Comparison of ENCODE assay signal across 23 cellular contexts in genomic region chr4:73731968-73732610, GRCh38. TPM values are rescaled to one million over a fixed set of nuclear protein-coding genes. Genes with fewer than 3 reads are reported as not detected.
DNase-seq lines count a peak whose midpoint lies in the region; ATAC-seq, FAIRE-seq and TF ChIP-seq lines count a peak whose summit lies in the region.
"Had no signal": no experiment of that assay in that cellular context is flagged by ENCODE, and none has a peak within 500 bp of the region (broad histone marks: within the 10 kb centered on the region; RNA-seq: fewer than 3 reads in every experiment).

No MANE protein-coding gene starts in this region.

- H3K27ac ChIP-seq in GM12878 (ENCODE audit: control insufficient read depth, insufficient read depth) (no peak overlapping the region), brain microvascular endothelial cell (no peak overlapping the region)
- H3K27ac ChIP-seq: ascending aorta, colonic mucosa had no signal

- peaks cover 75% of the 10 kb centered on the region for H3K4me1 Mint-ChIP-seq in Calu3 (ENCODE audit: low read depth, unreplicated experiment)

- TF ChIP-seq EP300 in GM12878 (IDR thresholded peaks at IDR 0.05; ENCODE audit: borderline replicate concordance in 1 of 2, control insufficient read depth in 1 of 2, low read depth in 2 of 2, low read length in 2 of 2): no peak

- no peak for TF ChIP-seq RAD21 in GM12878 (IDR thresholded peaks at IDR 0.05; ENCODE audit: insufficient read depth, low read depth, low read length)

- BruUV-seq in Calu3 (replicated peaks; lab: Mats Ljungman, UMichigan): no TSS peak
- BruUV-seq in GM12878 (replicated peaks; lab: Mats Ljungman, UMichigan): no TSS peak

- H3K9ac ChIP-seq in GM12878 (ENCODE audit: control insufficient read depth, insufficient read depth, low read length): no peak overlapping the region

- TF ChIP-seq CTCF in Calu3 (IDR thresholded peaks at IDR 0.05; ENCODE audit: unreplicated experiment) (no peak), GM12878 (IDR thresholded peaks at IDR 0.05 in 2 of 3, conservative IDR thresholded peaks at IDR 0.05 in 1 of 3; ENCODE audit: control insufficient read depth in 2 of 3, extremely low read depth in 1 of 3, insufficient read depth in 1 of 3, low read depth in 3 of 3, low read length in 3 of 3) (no peak), brain microvascular endothelial cell (IDR thresholded peaks at IDR 0.05; ENCODE audit: low read depth, low read length, missing control alignments) (no peak), GM13976 (IDR thresholded peaks at IDR 0.05; ENCODE audit: borderline replicate concordance, control extremely low read depth, extremely low read depth, insufficient read depth, missing control alignments) (no peak)

- DNase-seq in Calu3 (no peak), MV-4-11 (lab: John Stamatoyannopoulos, UW) (peak; percentile 97), GM12878 (ENCODE audit: low read depth, low spot score) (no peak), medulla oblongata (ENCODE audit: extremely low spot score) (peak; percentile 72), brain microvascular endothelial cell (no peak), GM13976 (ENCODE audit: low spot score) (no peak), SW480 (ENCODE audit: low spot score) (no peak)
- DNase-seq: activated CD4-positive, alpha-beta T cell treated with anti-CD3 and anti-CD28 coated beads for 4 hours; activated CD8-positive, alpha-beta memory T cell treated with anti-CD3 and anti-CD28 coated beads, Interleukin-2, amount 50 U/mL, for 4 hours; activated naive CD4-positive, alpha-beta T cell treated with Interleukin-2 at 50 U/mL for 16 hours; colonic mucosa; glutamatergic neuron; HFFc6; NCI-H1417 treated with DMSO at 0.1 percent for 48 hours; NCI-H226; right cardiac atrium; SHP77 treated with DMSO at 0.1 percent for 48 hours; stimulated activated CD4-positive, alpha-beta T cell treated with anti-CD3 and anti-CD28 coated beads, Interleukin-2, amount 100 ng/mL, for 24 hours; T1000 had no signal

- peaks cover 16% of the 10 kb centered on the region for H3K36me3 Mint-ChIP-seq in Calu3 (ENCODE audit: insufficient read depth, unreplicated experiment)

- peak overlapping the region; percentile 85 for H3K27ac Mint-ChIP-seq in Calu3 (ENCODE audit: unreplicated experiment)
- H3K27ac Mint-ChIP-seq: HFFc6 had no signal

- H3K27me3 Mint-ChIP-seq in Calu3 (ENCODE audit: unreplicated experiment): no peaks in the 10 kb centered on the region

- POLR2A ChIA-PET in GM12878 (lab: Charles Lee): no interaction called here

- SMC1A ChIA-PET in GM12878 (lab: Charles Lee; ENCODE audit: uncharacterized antibody, unreplicated experiment): interaction anchor here (1.0 to 1.1 kb wide), 2 partner anchors 9 to 215 kb away, joined by 3 to 4 read pairs; no protein-coding TSS in a partner anchor

- intact Hi-C loops in Calu3 (cut with micrococcal nuclease; ENCODE audit: unreplicated experiment): loop anchor here (5.0 to 10.0 kb wide), 2 partner anchors 135 to 383 kb away; partner anchors contain the start of gene CXCL1
- intact Hi-C loops in GM12878 (cut with micrococcal nuclease; ENCODE audit: unreplicated experiment): loop anchor here (5.0 kb wide), 1 partner anchor 145 kb away; no protein-coding TSS in a partner anchor

- H3K36me3 ChIP-seq in GM12878 (ENCODE audit: control insufficient read depth in 2 of 2, insufficient read depth in 2 of 2, low read length in 1 of 2): no peaks in the 10 kb centered on the region
- no peaks in the 10 kb centered on the region for H3K36me3 ChIP-seq in brain microvascular endothelial cell (replicated peaks)
- H3K36me3 ChIP-seq: ascending aorta, colonic mucosa had no signal

- H3K4me3 ChIP-seq in GM12878 (no peak overlapping the region), brain microvascular endothelial cell (ENCODE audit: low read depth, low read length) (no peak overlapping the region)
- H3K4me3 ChIP-seq: ascending aorta, colonic mucosa had no signal

- H3K79me2 ChIP-seq in GM12878 (ENCODE audit: control insufficient read depth, insufficient read depth, low read length): no peaks in the 10 kb centered on the region

- no peak overlapping the region for H3K4me3 Mint-ChIP-seq in Calu3 (ENCODE audit: low read depth, unreplicated experiment)
- H3K4me3 Mint-ChIP-seq: HFFc6, IgD-negative memory B cell had no signal

- CTCF ChIA-PET in Calu3 (lab: Charles Lee): no interaction called here
- CTCF ChIA-PET in GM12878 (lab: Yijun Ruan, JAX): interaction anchor here (0.9 kb wide), 1 partner anchor 17 kb away, joined by 3 read pairs; no protein-coding TSS in a partner anchor

- no peak overlapping the region for H3K4me2 ChIP-seq in GM12878 (ENCODE audit: control insufficient read depth, insufficient read depth)

- RAD21 ChIA-PET in GM12878 (lab: Charles Lee; ENCODE audit: unreplicated experiment): interaction anchor here (0.8 to 1.5 kb wide), 2 partner anchors 133 to 388 kb away, joined by 3 to 4 read pairs; no protein-coding TSS in a partner anchor

- no peaks in the 10 kb centered on the region for H4K20me1 ChIP-seq in GM12878 (ENCODE audit: control insufficient read depth, insufficient read depth)

- TF ChIP-seq POLR2A in GM12878 (IDR thresholded peaks at IDR 0.05; ENCODE audit: low read depth, low read length): no peak

- FAIRE-seq in GM12878 (lab: Jason Lieb, UNC): no peak
- FAIRE-seq: D721Med had no signal

- H3K27me3 ChIP-seq in GM12878 (replicated peaks in 1 of 2; ENCODE audit: control insufficient read depth in 2 of 2, insufficient read depth in 2 of 2, low read length in 1 of 2): no peaks in the 10 kb centered on the region
- no peaks in the 10 kb centered on the region for H3K27me3 ChIP-seq in brain microvascular endothelial cell (replicated peaks)
- H3K27me3 ChIP-seq: ascending aorta, colonic mucosa had no signal

- peak overlapping the region; percentile 23; the same call in 1 of the 2 replicates for H2AFZ ChIP-seq in GM12878 (ENCODE audit: control insufficient read depth, low read depth, low read length)

- ATAC-seq in GM12878 (no peak), HG03280 (IDR thresholded peaks at IDR 0.05; ENCODE audit: unreplicated experiment) (no peak)

- H3K9me3 ChIP-seq in GM12878 (replicated peaks; ENCODE audit: control insufficient read depth, insufficient read depth, low read length): no peaks in the 10 kb centered on the region; the same call in 1 of the 3 replicates
- H3K9me3 ChIP-seq: ascending aorta, colonic mucosa had no signal

- in situ Hi-C loops in GM12878 (cut with MboI) (no loop called here), brain microvascular endothelial cell (cut with HindIII; ENCODE audit: low pct_ligation_motif_present, low sequenced_read_pairs) (no loop called here), GM13976 (cut with MboI; ENCODE audit: low sequenced_read_pairs, unreplicated experiment) (no loop called here)

- H3K9me3 Mint-ChIP-seq in Calu3 (ENCODE audit: low read depth, unreplicated experiment): no peaks in the 10 kb centered on the region
- H3K9me3 Mint-ChIP-seq: HFFc6, IgD-negative memory B cell had no signal

- peaks cover 22% of the 10 kb centered on the region for H3K4me1 ChIP-seq in GM12878 (ENCODE audit: control insufficient read depth, insufficient read depth, low read length)
- H3K4me1 ChIP-seq: ascending aorta, colonic mucosa had no signal

- 44% methylated on average over 8 of the region's 8 CpGs for WGBS in GM12878 (ENCODE audit: insufficient coverage, insufficient replicate concordance, low lambda C conversion rate, missing lambda C conversion rate)

TF ChIP-seq in GM12878, 131 proteins besides CTCF, POLR2A, EP300 and RAD21:
- TF ChIP-seq MTA2 (IDR thresholded peaks at IDR 0.05; ENCODE audit: low read depth) (no peak), SPI1 (IDR thresholded peaks at IDR 0.05; ENCODE audit: borderline replicate concordance, insufficient read depth, low read depth, low read length) (peak; percentile 56; the same call in 1 of the 2 replicates)

RNA-seq across cellular contexts. Expression of gene CXCL8, which starts 8.3 kb away (rescaled TPM):
- 222 and 404 TPM in 2 replicates for total RNA-seq in Calu3 (2022)
- total RNA-seq in GM12878 (2013; cell fraction: nucleolus; rRNA removed): 0.95 TPM in 1 of 2 replicates, not detected in the other
- total RNA-seq in GM12878 (2014; rRNA removed): 0.11 and 0.17 TPM in 2 replicates
- total RNA-seq in GM12878 (2014; rRNA removed; fragmentation: Illumina TruSeq; extraction: Trizol): 0.36 and 0.37 TPM in 2 replicates
- total RNA-seq in GM12878 (2021): 0.23 and 0.43 TPM in 2 replicates
- polyA plus RNA-seq in GM12878 (2011; ENCODE audit: low read depth): 0.39 TPM
- polyA plus RNA-seq in GM12878 (2011; rRNA removed): 0.17 and 0.19 TPM in 2 replicates
- polyA plus RNA-seq in GM12878 (2011; cell fraction: cytosol; rRNA removed): not detected in 2 replicates
- 0.07 TPM in 1 of 2 replicates, not detected in the other for polyA plus RNA-seq in GM12878 (2011; cell fraction: nucleus; rRNA removed)
- polyA plus RNA-seq in GM12878 (2012): 0.57 and 1.1 TPM in 2 replicates
- 0.14 and 0.16 TPM in 2 replicates for polyA plus RNA-seq in GM12878 (2014; fragmentation: Illumina TruSeq; extraction: Trizol)
- under 1 TPM; 0.26 to 0.33 TPM for polyA plus RNA-seq in GM12878 (2014; fragmentation: Nextera tagmentation; extraction: Ambion mirVana)
- polyA plus RNA-seq in GM12878 (2014; rRNA removed): 0.11 and 0.15 TPM in 2 replicates
- under 1 TPM in 1 of 2 experiments, not detected in 1; 0.09 TPM for polyA plus RNA-seq in GM12878 (2016; fragmentation: Nextera tagmentation; extraction: Ambion mirVana)
- not detected in 2 replicates for polyA minus RNA-seq in GM12878 (2011; rRNA and poly(A)+ RNA removed)
- not detected in 2 replicates for polyA minus RNA-seq in GM12878 (2011; cell fraction: cytosol; rRNA and poly(A)+ RNA removed)
- polyA minus RNA-seq in GM12878 (2011; cell fraction: nucleus; rRNA and poly(A)+ RNA removed): not detected in 2 replicates
- total RNA-seq: ascending aorta had no signal

Comparison
In these comparisons a context has a peak if more than half of its experiments do, and no peak if none do; other contexts are left out.
1. DNase-seq: peak in MV-4-11 (single experiment) and medulla oblongata (single experiment); none in Calu3 (single experiment), GM12878 (single experiment), brain microvascular endothelial cell (single experiment), GM13976 (single experiment) and SW480 (single experiment).
2. RNA of gene CXCL8, which starts 8.3 kb away (total RNA-seq): 222 to 404 TPM in Calu3; 0.11 to 0.95 TPM in GM12878; every median in the first group is over 100 times any median in the second.